Comparison of ENCODE assay signal across 9 cellular contexts in genomic region chr13:99916366-99917103, GRCh38. TPM values are rescaled to one million over a fixed set of nuclear protein-coding genes. Genes with fewer than 3 reads are reported as not detected.
DNase-seq lines count a peak whose midpoint lies in the region; ATAC-seq and TF ChIP-seq lines count a peak whose summit lies in the region.
"Had no signal": no experiment of that assay in that cellular context is flagged by ENCODE, and none has a peak within 500 bp of the region (broad histone marks: within the 10 kb centered on the region; RNA-seq: fewer than 3 reads in every experiment).

No MANE protein-coding gene starts in this region.

- H3K4me3 ChIP-seq in fibroblast of pulmonary artery (replicated peaks; ENCODE audit: low read depth, low read length) (no peak overlapping the region), osteoblast (ENCODE audit: insufficient read depth, low read length) (no peak overlapping the region)
- H3K4me3 ChIP-seq: skin epidermis had no signal

- no peaks in the 10 kb centered on the region for H3K9me3 ChIP-seq in osteoblast (ENCODE audit: low read depth, low read length)

- peaks cover 20% of the 10 kb centered on the region for H3K27me3 ChIP-seq in osteoblast (ENCODE audit: insufficient read depth, low read length)

- H3K4me2 ChIP-seq in osteoblast (ENCODE audit: insufficient read depth, low read length), result no peak overlapping the region

- TF ChIP-seq CTCF in fibroblast of pulmonary artery (IDR thresholded peaks at IDR 0.05; ENCODE audit: low read length, missing control alignments) (peak; percentile 100), osteoblast (IDR thresholded peaks at IDR 0.05; ENCODE audit: extremely low read depth, low read depth, low read length) (peak; percentile 98)

- H3K4me1 ChIP-seq in osteoblast (ENCODE audit: insufficient read depth, low read length), result no peaks in the 10 kb centered on the region

- DNase-seq in 8988T, result peak; percentile 66
- peak; percentile 79 for DNase-seq in ELR (ENCODE audit: low read depth)
- peak; percentile 71 to 90 (median 87) for DNase-seq in NCI-H1417 (lab: John Stamatoyannopoulos, UW)
- DNase-seq in SW480 (ENCODE audit: low spot score), result peak; percentile 77
- DNase-seq in fibroblast of pulmonary artery (ENCODE audit: low read depth), result peak; percentile 80
- peak; percentile 94 for DNase-seq in osteoblast (ENCODE audit: insufficient read length, low spot score, missing footprints)
- DNase-seq in activated CD8-positive, alpha-beta memory T cell treated with anti-CD3 and anti-CD28 coated beads, Interleukin-2, amount 50 U/mL, for 48 hours, result no peak

- H2AFZ ChIP-seq in osteoblast (ENCODE audit: low read length), result no peak overlapping the region

- H3K36me3 ChIP-seq in osteoblast (ENCODE audit: insufficient read depth, low read length), result no peaks in the 10 kb centered on the region

- no peaks in the 10 kb centered on the region for H3K79me2 ChIP-seq in osteoblast (ENCODE audit: insufficient read depth, low read length)

- H4K20me1 ChIP-seq in osteoblast (ENCODE audit: insufficient read depth, low read length), result no peaks in the 10 kb centered on the region

- ATAC-seq in HG02588 (IDR thresholded peaks at IDR 0.05; ENCODE audit: unreplicated experiment), result peak; percentile 62

- no peak overlapping the region for H3K27ac ChIP-seq in osteoblast (ENCODE audit: low read depth, low read length)
- H3K27ac ChIP-seq: skin epidermis had no signal

RNA-seq across cellular contexts. Expression of gene ZIC5, which starts 55.0 kb away (rescaled TPM):
- not detected in 2 replicates for total RNA-seq in osteoblast
